Comparison of ENCODE assay signal across 12 cellular contexts in genomic region chr2:155412599-155412998, GRCh38.
DNase-seq lines count a peak whose midpoint lies in the region; ATAC-seq and TF ChIP-seq lines count a peak whose summit lies in the region.
"Had no signal": no experiment of that assay in that cellular context is flagged by ENCODE, and none has a peak within 500 bp of the region (broad histone marks: within the 10 kb centered on the region; RNA-seq: fewer than 3 reads in every experiment).

No MANE protein-coding gene starts in this region.

- ATAC-seq in GM18519 (IDR thresholded peaks at IDR 0.05; ENCODE audit: low FRiP score, unreplicated experiment) (peak; percentile 99), GM21526 (IDR thresholded peaks at IDR 0.05; ENCODE audit: low FRiP score, unreplicated experiment) (peak; percentile 100), HG03095 (IDR thresholded peaks at IDR 0.05; ENCODE audit: unreplicated experiment) (peak; percentile 64)

- intact Hi-C loops in tibial artery (cut with DNase I; ENCODE audit: low total_unique reads), result no loop called here

- no peaks in the 10 kb centered on the region for H3K36me3 ChIP-seq in tibial artery

- H3K4me1 ChIP-seq in tibial artery, result no peaks in the 10 kb centered on the region

- H3K4me3 ChIP-seq in tibial artery, result no peak overlapping the region

- DNase-seq in NOMO-1 (lab: John Stamatoyannopoulos, UW; ENCODE audit: unreplicated experiment in 2 of 2) (peak; percentile 33 to 63), NCI-H2196 (lab: John Stamatoyannopoulos, UW; ENCODE audit: unreplicated experiment) (no peak), GM13976 (ENCODE audit: low spot score) (no peak), tibial artery (no peak)
- DNase-seq in activated naive CD4-positive, alpha-beta T cell (lab: John Stamatoyannopoulos, UW), result no peak
- DNase-seq: activated CD4-positive, alpha-beta T cell treated with anti-CD3 and anti-CD28 coated beads for 4 hours; activated naive CD8-positive, alpha-beta T cell treated with anti-CD3 and anti-CD28 coated beads, Interleukin-2, amount 10 ng/mL, durations not matched to agents 7 days and 5 days; dermis blood vessel endothelial cell; mesenchymal stem cell had no signal

- no peak overlapping the region for H3K27ac ChIP-seq in tibial artery

- in situ Hi-C loops in GM13976 (cut with MboI; ENCODE audit: low sequenced_read_pairs, unreplicated experiment), result no loop called here

- H3K27me3 ChIP-seq in tibial artery, result no peaks in the 10 kb centered on the region

- H3K9me3 ChIP-seq in tibial artery, result no peaks in the 10 kb centered on the region

- TF ChIP-seq CTCF in GM13976 (IDR thresholded peaks at IDR 0.05; ENCODE audit: borderline replicate concordance, control extremely low read depth, extremely low read depth, insufficient read depth, missing control alignments) (no peak), tibial artery (IDR thresholded peaks at IDR 0.05) (no peak)

Comparison
In these comparisons a context has a peak if more than half of its experiments do, and no peak if none do; other contexts are left out.
1. DNase-seq: peak in NOMO-1 (2 of 2); none in activated naive CD4-positive, alpha-beta T cell (0 of 4), NCI-H2196 (single experiment), GM13976 (single experiment) and tibial artery (0 of 2).
2. Peak in every context shown above with its lines, with median percentiles within 50 percentile points of each other: ATAC-seq.